In genomic region chr11:2377511-2378443, GRCh38 we compare ENCODE assay signal across 8 cellular contexts. TPM values are rescaled to one million over a fixed set of nuclear protein-coding genes. Genes with fewer than 3 reads are reported as not detected.
A peak's percentile ranks its signal among the peaks of the same experiment; 100 is the strongest.
DNase-seq lines count a peak whose midpoint lies in the region; ATAC-seq and TF ChIP-seq lines count a peak whose summit lies in the region.

No MANE protein-coding gene starts in this region.

- peak overlapping the region in 58 of 59 donors; percentile 49 to 97 (median 86) for H3K27ac ChIP-seq in dorsolateral prefrontal cortex

- no peaks in the 10 kb centered on the region for H3K9me3 Mint-ChIP-seq in IgD-negative memory B cell
- H3K9me3 Mint-ChIP-seq in activated CD4-positive, alpha-beta T cell treated with anti-CD3 and anti-CD28 coated beads, Interleukin-2, amount 10 ng/mL, durations not matched to agents 7 days and 5 days, result no peaks in the 10 kb centered on the region

- no peaks in the 10 kb centered on the region for H3K36me3 Mint-ChIP-seq in IgD-negative memory B cell
- peaks cover 14% of the 10 kb centered on the region for H3K36me3 Mint-ChIP-seq in activated CD4-positive, alpha-beta T cell treated with anti-CD3 and anti-CD28 coated beads, Interleukin-2, amount 10 ng/mL, durations not matched to agents 7 days and 5 days (ENCODE audit: low read depth)

- peaks cover 9 to 25% (median 25%) of the 10 kb centered on the region in 3 donors for H3K4me1 Mint-ChIP-seq in IgD-negative memory B cell
- peaks cover 25% of the 10 kb centered on the region for H3K4me1 Mint-ChIP-seq in activated CD4-positive, alpha-beta T cell treated with anti-CD3 and anti-CD28 coated beads, Interleukin-2, amount 10 ng/mL, durations not matched to agents 7 days and 5 days

- peak; percentile 17 for ATAC-seq in Right ventricle myocardium inferior

- H3K4me3 ChIP-seq in dorsolateral prefrontal cortex, result peak overlapping the region; percentile 71 to 100 (median 98)

- intact Hi-C loops in Right ventricle myocardium inferior (cut with DNase I), result loop anchor here (2.0 to 5.0 kb wide), 2 partner anchors 23 to 85 kb away; partner anchors contain the start of gene TSSC4
- intact Hi-C loops in cardiac septum (cut with DNase I), result no loop called here
- intact Hi-C loops in dorsolateral prefrontal cortex (cut with DNase I), result loop anchor here in 1 of 2 donors (5.0 kb wide), 1 partner anchor 70 kb away; no protein-coding TSS in a partner anchor

- DNase-seq in Right ventricle myocardium inferior (ENCODE audit: missing footprints) (peak; percentile 84), cardiac septum (ENCODE audit: low spot score) (no peak), dorsolateral prefrontal cortex (peak in 7 of 10 donors; percentile 45 to 71 (median 58)), lung microvascular endothelial cell (ENCODE audit: low read depth in 2 of 2) (peak; percentile 64 to 75)
- peak; percentile 65 for DNase-seq in activated CD4-positive, alpha-beta T cell treated with anti-CD3 and anti-CD28 coated beads, Interleukin-2, amount 10 ng/mL, durations not matched to agents 7 days and 5 days
- peak; percentile 31 to 58 for DNase-seq in stimulated activated CD8-positive, alpha-beta memory T cell treated with anti-CD3 and anti-CD28 coated beads, Interleukin-7, amount 100 ng/mL, for 4 hours (ENCODE audit: low read depth in 2 of 2)
- no peak for DNase-seq in NK-92 treated with Interleukin-12 subunit alpha and Interleukin-12 subunit beta, amount 100 ng/mL, for 24 hours (lab: John Stamatoyannopoulos, UW)

- POLR2A ChIA-PET in activated CD4-positive, alpha-beta T cell treated with anti-CD3 and anti-CD28 coated beads, Interleukin-2, amount 10 ng/mL, durations not matched to agents 7 days and 5 days (lab: Charles Lee), result interaction anchor here (0.6 to 1.4 kb wide), 3 partner anchors 9 to 111 kb away, joined by 3 read pairs; no protein-coding TSS in a partner anchor

- no peak for TF ChIP-seq CTCF in dorsolateral prefrontal cortex (IDR thresholded peaks at IDR 0.05 in 54 of 56, conservative IDR thresholded peaks at IDR 0.05 in 2 of 56; ENCODE audit: low read depth in 1 of 56, partially characterized antibody in 56 of 56)

- CTCF ChIA-PET in activated CD4-positive, alpha-beta T cell treated with anti-CD3 and anti-CD28 coated beads, Interleukin-2, amount 10 ng/mL, durations not matched to agents 7 days and 5 days (lab: Charles Lee), result interaction anchor here (0.5 to 1.5 kb wide), 5 partner anchors 20 to 1429 kb away, joined by 3 to 6 read pairs (median 4); partner anchors contain the start of gene TSSC4

- H3K27ac Mint-ChIP-seq in IgD-negative memory B cell, result peak overlapping the region; percentile 43 to 91 (median 85)
- peak overlapping the region; percentile 87 for H3K27ac Mint-ChIP-seq in activated CD4-positive, alpha-beta T cell treated with anti-CD3 and anti-CD28 coated beads, Interleukin-2, amount 10 ng/mL, durations not matched to agents 7 days and 5 days

- no peaks in the 10 kb centered on the region for H3K27me3 ChIP-seq in dorsolateral prefrontal cortex

- no peaks in the 10 kb centered on the region for H3K27me3 Mint-ChIP-seq in IgD-negative memory B cell
- no peaks in the 10 kb centered on the region for H3K27me3 Mint-ChIP-seq in activated CD4-positive, alpha-beta T cell treated with anti-CD3 and anti-CD28 coated beads, Interleukin-2, amount 10 ng/mL, durations not matched to agents 7 days and 5 days

- H3K4me3 Mint-ChIP-seq in IgD-negative memory B cell, result peak overlapping the region; percentile 84 to 93 (median 90)
- peak overlapping the region; percentile 83 for H3K4me3 Mint-ChIP-seq in activated CD4-positive, alpha-beta T cell treated with anti-CD3 and anti-CD28 coated beads, Interleukin-2, amount 10 ng/mL, durations not matched to agents 7 days and 5 days

RNA-seq across cellular contexts. Expression of gene CD81, which starts 0.7 kb away (rescaled TPM):
- total RNA-seq in Right ventricle myocardium inferior, result 531 TPM
- 663 TPM for total RNA-seq in cardiac septum
- polyA plus RNA-seq in IgD-negative memory B cell, result 195 TPM
- 100 to 1,000 TPM; 137 to 157 TPM for total RNA-seq in activated CD4-positive, alpha-beta T cell treated with anti-CD3 and anti-CD28 coated beads, Interleukin-2, amount 10 ng/mL, durations not matched to agents 7 days and 5 days
- total RNA-seq in dorsolateral prefrontal cortex, result 100 to 1,000 TPM; 342 to 666 (median 436) TPM
- 140 and 212 TPM in 2 replicates for total RNA-seq in lung microvascular endothelial cell

RNA-seq across cellular contexts. Expression of gene TSSC4, which starts 22.8 kb away (rescaled TPM):
- 31.4 TPM for total RNA-seq in Right ventricle myocardium inferior
- total RNA-seq in cardiac septum, result 36.2 TPM
- 86.8 TPM for polyA plus RNA-seq in IgD-negative memory B cell
- 10 to 100 TPM; 31.1 to 47.5 TPM for total RNA-seq in activated CD4-positive, alpha-beta T cell treated with anti-CD3 and anti-CD28 coated beads, Interleukin-2, amount 10 ng/mL, durations not matched to agents 7 days and 5 days
- total RNA-seq in dorsolateral prefrontal cortex, result 10 to 100 TPM; 23.7 to 48.6 (median 34.3) TPM
- total RNA-seq in lung microvascular endothelial cell, result 36.8 and 57.3 TPM in 2 replicates

Comparison
In these comparisons a context has a peak if more than half of its experiments do, and no peak if none do; other contexts are left out.
1. DNase-seq: peak in Right ventricle myocardium inferior (single experiment), activated CD4-positive, alpha-beta T cell treated with anti-CD3 and anti-CD28 coated beads, Interleukin-2, amount 10 ng/mL, durations not matched to agents 7 days and 5 days (single experiment), dorsolateral prefrontal cortex (7 of 10), lung microvascular endothelial cell (2 of 2) and stimulated activated CD8-positive, alpha-beta memory T cell treated with anti-CD3 and anti-CD28 coated beads, Interleukin-7, amount 100 ng/mL, for 4 hours (2 of 2); none in cardiac septum (single experiment) and NK-92 treated with Interleukin-12 subunit alpha and Interleukin-12 subunit beta, amount 100 ng/mL, for 24 hours (single experiment).